Comparison of ENCODE assay signal across 14 cellular contexts in genomic region chr11:75627879-75628668, GRCh38. TPM values are rescaled to one million over a fixed set of nuclear protein-coding genes. Genes with fewer than 3 reads are reported as not detected.
DNase-seq lines count a peak whose midpoint lies in the region; ATAC-seq and TF ChIP-seq lines count a peak whose summit lies in the region.
"Had no signal": no experiment of that assay in that cellular context is flagged by ENCODE, and none has a peak within 500 bp of the region (broad histone marks: within the 10 kb centered on the region; RNA-seq: fewer than 3 reads in every experiment).

No MANE protein-coding gene starts in this region.

- TF ChIP-seq CTCF in GM23338 (conservative IDR thresholded peaks at IDR 0.05; ENCODE audit: low read depth in 2 of 2) (no peak), adrenal gland (IDR thresholded peaks at IDR 0.05) (no peak), sigmoid colon (IDR thresholded peaks at IDR 0.05) (no peak)

- peaks cover 7% of the 10 kb centered on the region for H3K27me3 Mint-ChIP-seq in GM23338 (ENCODE audit: insufficient read depth, low read depth, poor library complexity)

- no peaks in the 10 kb centered on the region for H3F3A ChIP-seq in GM23338 (replicated peaks; ENCODE audit: low read depth)

- peaks cover 26% of the 10 kb centered on the region for H3K4me1 ChIP-seq in ACC112 (ENCODE audit: control insufficient read depth, insufficient read depth, low read length, unreplicated experiment)
- no peaks in the 10 kb centered on the region; the same call in none of the 2 replicates for H3K4me1 ChIP-seq in GM23338 (ENCODE audit: insufficient read depth)
- H3K4me1 ChIP-seq in adrenal gland (replicated peaks in 1 of 2) = peaks cover 5 to 24% of the 10 kb centered on the region in 2 donors
- H3K4me1 ChIP-seq in iPS DF 6.9 (ENCODE audit: control insufficient read depth, insufficient read depth, low read length) = peaks cover 4% of the 10 kb centered on the region; the same call in 1 of the 2 replicates
- peaks cover 0 to 8% (median 3%) of the 10 kb centered on the region in 4 donors for H3K4me1 ChIP-seq in sigmoid colon
- H3K4me1 ChIP-seq: psoas muscle, tibial nerve had no signal

- no peak overlapping the region for H3K27ac Mint-ChIP-seq in GM23338
- H3K27ac Mint-ChIP-seq: T-helper 1 cell treated with Interleukin-12 subunit alpha and Interleukin-12 subunit beta and Interleukin-4 antibody, amounts not matched to agents 30 μg/mL and 1 μg/mL, for 36 hours had no signal

- H3K9me3 Mint-ChIP-seq in GM23338 = no peaks in the 10 kb centered on the region
- H3K9me3 Mint-ChIP-seq: T-helper 1 cell treated with Interleukin-12 subunit alpha and Interleukin-12 subunit beta and Interleukin-4 antibody, amounts not matched to agents 30 μg/mL and 1 μg/mL, for 36 hours had no signal

- no peak overlapping the region for H3K4me3 ChIP-seq in ACC112 (ENCODE audit: low read depth, low read length)
- no peak overlapping the region for H3K4me3 ChIP-seq in GM23338
- no peak overlapping the region for H3K4me3 ChIP-seq in adrenal gland
- H3K4me3 ChIP-seq in iPS DF 6.9 (ENCODE audit: low read length) = no peak overlapping the region
- H3K4me3 ChIP-seq in sigmoid colon = no peak overlapping the region
- H3K4me3 ChIP-seq: mucosa of descending colon, psoas muscle, tibial nerve had no signal

- H3K36me3 Mint-ChIP-seq in GM23338 (ENCODE audit: low read depth) = no peaks in the 10 kb centered on the region

- H3K79me2 ChIP-seq in ACC112 (ENCODE audit: control insufficient read depth, insufficient read depth, low read length, unreplicated experiment) (no peaks in the 10 kb centered on the region), GM23338 (replicated peaks; ENCODE audit: insufficient read depth) (no peaks in the 10 kb centered on the region)

- 0 out of 2 replicates have a peak, but pooled peaks cover 3% of the 10 kb centered on the region for H3K27me3 ChIP-seq in ACC112 (ENCODE audit: insufficient read depth, low read length)
- H3K27me3 ChIP-seq in GM23338 (ENCODE audit: insufficient read depth) = no peaks in the 10 kb centered on the region
- H3K27me3 ChIP-seq in adrenal gland = no peaks in the 10 kb centered on the region
- no peaks in the 10 kb centered on the region for H3K27me3 ChIP-seq in iPS DF 6.9 (ENCODE audit: control insufficient read depth, insufficient read depth, low read length)
- H3K27me3 ChIP-seq in sigmoid colon = no peaks in the 10 kb centered on the region
- H3K27me3 ChIP-seq: tibial nerve had no signal

- H3K36me3 ChIP-seq in ACC112 (ENCODE audit: insufficient read depth, low read length) = no peaks in the 10 kb centered on the region
- no peaks in the 10 kb centered on the region for H3K36me3 ChIP-seq in GM23338 (ENCODE audit: insufficient read depth)
- no peaks in the 10 kb centered on the region for H3K36me3 ChIP-seq in adrenal gland (replicated peaks in 1 of 2)
- H3K36me3 ChIP-seq in iPS DF 6.9 (ENCODE audit: control insufficient read depth, insufficient read depth, low read length) = no peaks in the 10 kb centered on the region
- no peaks in the 10 kb centered on the region for H3K36me3 ChIP-seq in sigmoid colon
- H3K36me3 ChIP-seq: tibial nerve had no signal

- H3K9me3 ChIP-seq in adrenal gland (replicated peaks in 1 of 3) (no peaks in the 10 kb centered on the region), iPS DF 6.9 (ENCODE audit: control insufficient read depth, insufficient read depth, low read length) (no peaks in the 10 kb centered on the region), sigmoid colon (no peaks in the 10 kb centered on the region)
- H3K9me3 ChIP-seq: mucosa of descending colon, psoas muscle, tibial nerve had no signal

- H3K27ac ChIP-seq in ACC112 (ENCODE audit: low read depth, low read length) = peak overlapping the region; percentile 80
- H3K27ac ChIP-seq in GM23338 (ENCODE audit: low read depth) = no peak overlapping the region
- H3K27ac ChIP-seq in adrenal gland = peak overlapping the region; percentile 26 to 76 (median 59)
- H3K27ac ChIP-seq in iPS DF 6.9 (ENCODE audit: low read length) = no peak overlapping the region
- no peak overlapping the region for H3K27ac ChIP-seq in sigmoid colon
- H3K27ac ChIP-seq: psoas muscle, tibial nerve had no signal

- no peaks in the 10 kb centered on the region for H4K20me1 ChIP-seq in GM23338 (replicated peaks; ENCODE audit: insufficient read depth)

- TF ChIP-seq EP300 in sigmoid colon (IDR thresholded peaks at IDR 0.05) = no peak

- H3K4me3 Mint-ChIP-seq in GM23338 = 0 out of 3 replicates have a peak overlapping the region, but pooled peaks have one; percentile 10
- H3K4me3 Mint-ChIP-seq: T-helper 1 cell treated with Interleukin-12 subunit alpha and Interleukin-12 subunit beta and Interleukin-4 antibody, amounts not matched to agents 30 μg/mL and 1 μg/mL, for 36 hours had no signal

- peak overlapping the region; percentile 11 for H2AFZ ChIP-seq in ACC112 (ENCODE audit: low read length, unreplicated experiment)
- H2AFZ ChIP-seq in GM23338 = peak overlapping the region; percentile 75

- peak in 1 of 2 donors; percentile 52 for TF ChIP-seq POLR2A in adrenal gland (IDR thresholded peaks at IDR 0.05)
- no peak for TF ChIP-seq POLR2A in sigmoid colon (IDR thresholded peaks at IDR 0.05)

- ATAC-seq in GM23338 (peak; percentile 90), GM21737 (IDR thresholded peaks at IDR 0.05; ENCODE audit: unreplicated experiment) (no peak), HG03342 (IDR thresholded peaks at IDR 0.05; ENCODE audit: unreplicated experiment) (no peak)
- ATAC-seq: esophagus mucosa, mucosa of descending colon, psoas muscle had no signal

- intact Hi-C loops in adrenal gland (cut with DNase I) = no loop called here
- intact Hi-C loops in sigmoid colon (cut with DNase I) = no loop called here

- peaks cover 27% of the 10 kb centered on the region for H3K4me1 Mint-ChIP-seq in GM23338

- H3K4me2 ChIP-seq in GM23338 = peak overlapping the region; percentile 60

- DNase-seq in GM23338 (ENCODE audit: low spot score) (peak; percentile 60), adrenal gland (peak; percentile 75 to 92 (median 92)), iPS DF 6.9 (ENCODE audit: low read depth, low spot score) (peak; percentile 16), NCI-H345 (lab: John Stamatoyannopoulos, UW) (no peak), sigmoid colon (no peak)
- DNase-seq: activated CD4-positive, alpha-beta T cell treated with anti-CD3 and anti-CD28 coated beads for 1 hour; mucosa of descending colon; psoas muscle had no signal

- 49 to 62% (median 60%) methylated on average over 11 of the region's 11 CpGs for WGBS in adrenal gland, 4 donors
- no CpG with 5 or more reads among the region's 11 CpGs for WGBS in iPS DF 6.9 (ENCODE audit: insufficient coverage, insufficient read length)
- 82 to 84% methylated on average over 11 of the region's 11 CpGs for WGBS in sigmoid colon, 2 donors

- H3K9me2 ChIP-seq in GM23338 (ENCODE audit: insufficient read depth) = peaks cover 3% of the 10 kb centered on the region; the same call in 1 of the 2 replicates

TF ChIP-seq in GM23338, 12 proteins besides CTCF, POLR2A, EP300 and RAD21 (continues in another document):
- no peak for TF ChIP-seq CREB1 (CRISPR knock-in tag; IDR thresholded peaks at IDR 0.05; ENCODE audit: low read depth)
- TF ChIP-seq STAT1 (IDR thresholded peaks at IDR 0.05; ENCODE audit: unreplicated experiment) = no peak
- TF ChIP-seq POLR2AphosphoS5 (IDR thresholded peaks at IDR 0.05; ENCODE audit: low read depth) = no peak
- no peak for TF ChIP-seq REST (IDR thresholded peaks at IDR 0.05; ENCODE audit: unreplicated experiment)
- TF ChIP-seq EZH2 (IDR thresholded peaks at IDR 0.05; ENCODE audit: low read depth, unreplicated experiment) = no peak
- no peak for TF ChIP-seq JUNB (IDR thresholded peaks at IDR 0.05; ENCODE audit: unreplicated experiment)
- no peak for TF ChIP-seq NANOG (IDR thresholded peaks at IDR 0.05; ENCODE audit: borderline replicate concordance)
- no peak for TF ChIP-seq ZNF114 (CRISPR knock-in tag; IDR thresholded peaks at IDR 0.05)
- TF ChIP-seq ETS1 (IDR thresholded peaks at IDR 0.05) = no peak

RNA-seq across cellular contexts. Expression of gene MAP6, which starts 40.8 kb away (rescaled TPM):
- 0.50 and 1.2 TPM in 2 replicates for total RNA-seq in GM23338 (2014; rRNA removed; shearing (Covaris generic))
- polyA plus RNA-seq in GM23338 (2016; fragmentation: Nextera tagmentation; extraction: Ambion mirVana) (0.16 and 0.31 TPM in 2 replicates), adrenal gland (10 to 100 TPM; 28.6 to 34.8 (median 33.1) TPM), sigmoid colon (1 to 10 TPM in 1 of 3 donors, under 1 TPM in 1, not detected in 1; 0.60 to 2.0 TPM)
- total RNA-seq in adrenal gland (10 to 100 TPM; 11.4 to 56.0 (median 20.9) TPM), sigmoid colon (10 to 100 TPM in 3 of 4 donors, 1 to 10 TPM in 1; 6.7 to 24.9 (median 16.6) TPM)

Comparison
In these comparisons a context has a peak if more than half of its experiments do, and no peak if none do; other contexts are left out.
1. H3K27ac ChIP-seq: peak in ACC112 (single experiment) and adrenal gland (5 of 5); none in GM23338 (single experiment), iPS DF 6.9 (single experiment) and sigmoid colon (0 of 4).
2. DNase-seq: peak in GM23338 (single experiment), adrenal gland (7 of 7) and iPS DF 6.9 (single experiment); none in NCI-H345 (single experiment) and sigmoid colon (single experiment).